Comparison of ENCODE assay signal across 16 cellular contexts in genomic region chr15:77607894-77608261, GRCh38.
DNase-seq lines count a peak whose midpoint lies in the region; ATAC-seq and TF ChIP-seq lines count a peak whose summit lies in the region.
"Had no signal": no experiment of that assay in that cellular context is flagged by ENCODE, and none has a peak within 500 bp of the region (broad histone marks: within the 10 kb centered on the region; RNA-seq: fewer than 3 reads in every experiment).

No MANE protein-coding gene starts in this region.

- TF ChIP-seq CTCF in nephron (IDR thresholded peaks at IDR 0.05; ENCODE audit: unreplicated experiment in 3 of 3), result no peak
- no peak for TF ChIP-seq CTCF in GM13977 (IDR thresholded peaks at IDR 0.05; ENCODE audit: extremely low read depth, insufficient read depth, missing control alignments)

- peak overlapping the region; percentile 21 to 72 (median 38) for H3K27ac Mint-ChIP-seq in nephron
- H3K27ac Mint-ChIP-seq: activated naive CD8-positive, alpha-beta T cell; CD4-positive, alpha-beta memory T cell; progenitor cell of endocrine pancreas had no signal

- no peak overlapping the region for H3K4me3 Mint-ChIP-seq in nephron
- H3K4me3 Mint-ChIP-seq: activated naive CD8-positive, alpha-beta T cell; CD4-positive, alpha-beta memory T cell; central memory CD8-positive, alpha-beta T cell had no signal

- peaks cover 39% of the 10 kb centered on the region for H3K4me1 Mint-ChIP-seq in nephron

- no peak overlapping the region for H3K4me3 ChIP-seq in adipocyte (ENCODE audit: low read length)
- H3K4me3 ChIP-seq: gastroesophageal sphincter had no signal

- H3K9ac ChIP-seq in adipocyte (ENCODE audit: low read length), result no peak overlapping the region

- no peaks in the 10 kb centered on the region for H3K9me3 ChIP-seq in adipocyte (ENCODE audit: control insufficient read depth, low read length)
- H3K9me3 ChIP-seq: gastroesophageal sphincter had no signal

- H3K9me3 Mint-ChIP-seq in nephron, result no peaks in the 10 kb centered on the region
- H3K9me3 Mint-ChIP-seq: central memory CD8-positive, alpha-beta T cell had no signal

- H3K27me3 Mint-ChIP-seq in nephron (ENCODE audit: low read depth), result no peaks in the 10 kb centered on the region
- H3K27me3 Mint-ChIP-seq: activated naive CD8-positive, alpha-beta T cell had no signal

- peaks cover 12% of the 10 kb centered on the region for H3K27me3 ChIP-seq in adipocyte (replicated peaks; ENCODE audit: control insufficient read depth, insufficient read depth, low read length)

- H3K4me1 ChIP-seq in adipocyte (ENCODE audit: control insufficient read depth, insufficient read depth, low read length), result peaks cover 12% of the 10 kb centered on the region
- H3K4me1 ChIP-seq: gastroesophageal sphincter had no signal

- ATAC-seq in GM19397 (IDR thresholded peaks at IDR 0.05; ENCODE audit: unreplicated experiment), result no peak
- ATAC-seq: gastroesophageal sphincter had no signal

- no peaks in the 10 kb centered on the region for H3K36me3 ChIP-seq in adipocyte (ENCODE audit: control insufficient read depth, insufficient read depth, low read length, severe bottlenecking)
- H3K36me3 ChIP-seq: gastroesophageal sphincter had no signal

- H3K36me3 Mint-ChIP-seq in nephron (ENCODE audit: low read depth), result no peaks in the 10 kb centered on the region
- H3K36me3 Mint-ChIP-seq: activated naive CD8-positive, alpha-beta T cell; CD4-positive, alpha-beta memory T cell had no signal

- in situ Hi-C loops in GM13977 (cut with MboI; ENCODE audit: low pct_unique_long_range_greater_than_20kb, low sequenced_read_pairs, unreplicated experiment), result no loop called here

- DNase-seq in D341Med (ENCODE audit: low spot score) (peak; percentile 73), NCI-H1694 treated with DMSO at 0.1 percent for 48 hours (lab: John Stamatoyannopoulos, UW) (peak; percentile 17), adipocyte (ENCODE audit: low read depth) (peak; percentile 25), GM13977 (ENCODE audit: low spot score) (no peak), NCI-H1417 treated with DMSO at 0.1 percent for 48 hours (lab: John Stamatoyannopoulos, UW) (no peak)
- DNase-seq in stimulated activated naive CD4-positive, alpha-beta T cell (lab: John Stamatoyannopoulos, UW), result no peak
- DNase-seq: activated CD4-positive, CD25-positive, alpha-beta regulatory T cell; CD4-positive, alpha-beta memory T cell; NCI-H1417; SW 1271 had no signal

Comparison
In these comparisons a context has a peak if more than half of its experiments do, and no peak if none do; other contexts are left out.
1. DNase-seq: peak in D341Med (single experiment), NCI-H1694 treated with DMSO at 0.1 percent for 48 hours (single experiment) and adipocyte (single experiment); none in GM13977 (single experiment), NCI-H1417 treated with DMSO at 0.1 percent for 48 hours (single experiment) and stimulated activated naive CD4-positive, alpha-beta T cell (0 of 6).